In genomic region chr22:19431641-19432091, GRCh38 we compare ENCODE assay signal across 8 cellular contexts. TPM values are rescaled to one million over a fixed set of nuclear protein-coding genes. Genes with fewer than 3 reads are reported as not detected.
DNase-seq lines count a peak whose midpoint lies in the region; ATAC-seq, FAIRE-seq and TF ChIP-seq lines count a peak whose summit lies in the region.

Gene HIRA (minus strand): TSS chr22:19431733. CDS start chr22:19431476, 257 bp downstream.

- peak within 1 kb of the TSS; percentile 96 for H2AFZ ChIP-seq in keratinocyte (ENCODE audit: control insufficient read depth, low read length)

- peak; percentile 53 for ATAC-seq in HG02970 (IDR thresholded peaks at IDR 0.05; ENCODE audit: low FRiP score, unreplicated experiment)
- peak; percentile 53 for ATAC-seq in activated B cell treated with CpG ODN at 0.5 μM for 24 hours (ENCODE audit: low read depth)

- H3K4me3 Mint-ChIP-seq in activated B cell treated with CpG ODN at 0.5 μM for 24 hours = peak within 1 kb of the TSS; percentile 90

- H3K9ac ChIP-seq in keratinocyte (ENCODE audit: control insufficient read depth, extremely low read depth, insufficient read depth, low read length) = peak within 1 kb of the TSS; percentile 96

- H3K9me3 ChIP-seq in keratinocyte (ENCODE audit: control insufficient read depth, low read depth, low read length) = no peaks in the 10 kb centered on the region

- H3K36me3 ChIP-seq in keratinocyte (ENCODE audit: control insufficient read depth in 2 of 2, extremely low read depth in 1 of 2, insufficient read depth in 2 of 2, low read length in 2 of 2) = peaks cover 4 to 22% of the 10 kb centered on the region in 2 experiments

- peak within 1 kb of the TSS; percentile 91 for H3K27ac Mint-ChIP-seq in activated B cell treated with CpG ODN at 0.5 μM for 24 hours

- H3K4me1 ChIP-seq in keratinocyte (ENCODE audit: control insufficient read depth, extremely low read depth, insufficient read depth, low read length) = peaks cover 25% of the 10 kb centered on the region

- DNase-seq in NCI-H510A treated with DMSO at 0.1 percent for 48 hours (lab: John Stamatoyannopoulos, UW) (peak; percentile 12), NCI-H510A (lab: John Stamatoyannopoulos, UW) (no peak), NCI-H2107 (lab: John Stamatoyannopoulos, UW) (peak; percentile 29), activated B cell treated with CpG ODN at 0.5 μM for 24 hours (peak; percentile 93), caudate nucleus (lab: John Stamatoyannopoulos, UW) (peak in 60 of 61 donors; percentile 12 to 90 (median 76)), keratinocyte (ENCODE audit: low read depth, low spot score) (no peak)
- DNase-seq in stimulated activated CD4-positive, alpha-beta T cell treated with anti-CD3 and anti-CD28 coated beads, Interleukin-15, amount 100 ng/mL, for 24 hours = peak; percentile 88

- POLR2A ChIA-PET in activated B cell treated with CpG ODN at 0.5 μM for 24 hours (lab: Charles Lee) = interaction anchor here (0.6 to 5.3 kb wide), 17 partner anchors 10 to 380 kb away, joined by 3 to 92 read pairs (median 6); partner anchors contain the start of genes C22orf39, CDC45, CLTCL1 and ESS2

- H3K4me3 ChIP-seq in keratinocyte (ENCODE audit: control insufficient read depth in 2 of 3, extremely low read depth in 1 of 3, insufficient read depth in 2 of 3, low read depth in 1 of 3, low read length in 3 of 3) = peak within 1 kb of the TSS; percentile 92 to 97 (median 96)

- TF ChIP-seq CTCF in activated B cell treated with CpG ODN at 0.5 μM for 24 hours (IDR thresholded peaks at IDR 0.05) = no peak
- no peak for TF ChIP-seq CTCF in keratinocyte (optimal IDR thresholded peaks at IDR 0.05 in 1 of 3, IDR thresholded peaks at IDR 0.05 in 1 of 3, conservative IDR thresholded peaks at IDR 0.05 in 1 of 3; ENCODE audit: extremely low read depth in 1 of 3, insufficient read depth in 2 of 3, low read length in 3 of 3)

- H3K9me3 Mint-ChIP-seq in activated B cell treated with CpG ODN at 0.5 μM for 24 hours = no peaks in the 10 kb centered on the region

- CTCF ChIA-PET in activated B cell treated with CpG ODN at 0.5 μM for 24 hours (lab: Charles Lee) = interaction anchor here (0.7 kb wide), 1 partner anchor 16 kb away, joined by 4 read pairs; the partner anchor contains the start of gene C22orf39

- peak within 1 kb of the TSS; percentile 96 for H3K4me2 ChIP-seq in keratinocyte (ENCODE audit: control insufficient read depth, extremely low read depth, insufficient read depth, low read depth, low read length)

- peaks cover 2% of the 10 kb centered on the region for H3K9me1 ChIP-seq in keratinocyte (ENCODE audit: control insufficient read depth, extremely low read depth, insufficient read depth, low read length)

- H3K36me3 Mint-ChIP-seq in activated B cell treated with CpG ODN at 0.5 μM for 24 hours (ENCODE audit: low read depth) = peaks cover 22% of the 10 kb centered on the region

- H4K20me1 ChIP-seq in keratinocyte (ENCODE audit: control insufficient read depth, extremely low read depth, insufficient read depth, low read length) = peaks cover 13% of the 10 kb centered on the region

- H3K27me3 ChIP-seq in keratinocyte (ENCODE audit: control insufficient read depth, extremely low read depth, insufficient read depth, low read length) = no peaks in the 10 kb centered on the region

- peak within 1 kb of the TSS; percentile 95 for H3K27ac ChIP-seq in caudate nucleus (ENCODE audit: low read depth, low read length)
- H3K27ac ChIP-seq in keratinocyte (ENCODE audit: control insufficient read depth, insufficient read depth, low read length) = peak within 1 kb of the TSS; percentile 94

- dilution Hi-C loops in keratinocyte (cut with MboI; ENCODE audit: extremely low pct_ligation_motif_present, low sequenced_read_pairs) = no loop called here

- peaks cover 59% of the 10 kb centered on the region for H3K4me1 Mint-ChIP-seq in activated B cell treated with CpG ODN at 0.5 μM for 24 hours

- intact Hi-C loops in activated B cell treated with CpG ODN at 0.5 μM for 24 hours (cut with micrococcal nuclease) = loop anchor here (1.0 to 5.0 kb wide), 9 partner anchors 16 to 701 kb away; partner anchors contain the start of genes C22orf39, CDC45, CLTCL1 and DGCR2

- H3K79me2 ChIP-seq in keratinocyte (ENCODE audit: control insufficient read depth, insufficient read depth, low read length) = peaks cover 44% of the 10 kb centered on the region

- FAIRE-seq in keratinocyte (lab: Jason Lieb, UNC) = no peak

- no peaks in the 10 kb centered on the region for H3K27me3 Mint-ChIP-seq in activated B cell treated with CpG ODN at 0.5 μM for 24 hours

RNA-seq across cellular contexts. Expression of gene HIRA, which starts in this region (rescaled TPM):
- total RNA-seq in activated B cell treated with CpG ODN at 0.5 μM for 24 hours = 29.7 and 32.7 TPM in 2 replicates
- 16.1 to 25.5 TPM (median 16.7 TPM) in 3 replicates for polyA plus RNA-seq in keratinocyte
- polyA plus RNA-seq in keratinocyte (2011; ENCODE audit: low read depth) = 3.6 TPM
- 17.6 and 21.9 TPM in 2 replicates for polyA plus RNA-seq in keratinocyte (2011; cell fraction: cytosol; rRNA removed)
- polyA plus RNA-seq in keratinocyte (2011; cell fraction: nucleus; rRNA removed) = 22.3 and 25.2 TPM in 2 replicates
- 9.7 and 22.8 TPM in 2 replicates for polyA plus RNA-seq in keratinocyte (2012; ENCODE audit: low replicate concordance)
- polyA minus RNA-seq in keratinocyte = 20.6 to 44.9 TPM (median 25.0 TPM) in 3 replicates
- 19.4 TPM for polyA minus RNA-seq in keratinocyte (2011; cell fraction: cytosol; rRNA and poly(A)+ RNA removed)
- 13.0 and 19.4 TPM in 2 replicates for polyA minus RNA-seq in keratinocyte (2011; cell fraction: nucleus; rRNA and poly(A)+ RNA removed)

Comparison
In these comparisons a context has a peak if more than half of its experiments do, and no peak if none do; other contexts are left out.
1. DNase-seq: peak in NCI-H510A treated with DMSO at 0.1 percent for 48 hours (single experiment), NCI-H2107 (single experiment), activated B cell treated with CpG ODN at 0.5 μM for 24 hours (single experiment), caudate nucleus (60 of 61) and stimulated activated CD4-positive, alpha-beta T cell treated with anti-CD3 and anti-CD28 coated beads, Interleukin-15, amount 100 ng/mL, for 24 hours (single experiment); none in NCI-H510A (single experiment) and keratinocyte (single experiment).